Comparison of ENCODE assay signal across 22 cellular contexts in the genomic region with DNA sequence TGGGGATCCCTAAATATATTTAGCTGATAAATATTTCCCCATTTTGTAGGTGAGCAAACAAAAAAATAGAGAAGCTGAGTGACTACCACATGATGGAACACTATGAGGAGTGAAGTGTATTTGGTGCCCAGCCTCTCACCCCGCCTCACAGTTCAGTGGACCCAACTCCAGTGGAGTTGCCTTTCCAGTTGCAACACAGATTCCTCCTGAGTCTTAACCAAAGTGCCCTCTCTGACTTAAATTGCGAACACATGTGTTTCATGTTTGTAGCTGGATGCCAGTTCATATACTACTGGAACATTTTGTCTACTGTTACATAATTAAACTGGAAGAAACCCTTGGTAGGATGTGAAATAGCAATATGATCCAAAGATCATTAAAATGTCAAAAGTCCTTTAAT.
"Had no signal": no experiment of that assay in that cellular context is flagged by ENCODE, and none has a peak within 500 bp of the region (broad histone marks: within the 10 kb centered on the region; RNA-seq: fewer than 3 reads in every experiment).

No MANE protein-coding gene starts in this region.

- ATAC-seq: natural killer cell; right lobe of liver; stimulated activated naive B cell treated with anti-CD40 and anti-IgM and Interleukin-4, amounts not matched to agents 10 μg/mL and 1 μg/mL and 100 μg/mL, for 72 hours had no signal

- H3K27ac Mint-ChIP-seq: mesothelial cell of epicardium; naive B cell; natural killer cell; nephron progenitor cell; progenitor cell of endocrine pancreas; stimulated activated naive B cell treated with anti-CD40 and anti-IgM and Interleukin-4, amounts not matched to agents 10 μg/mL and 1 μg/mL and 100 μg/mL, for 72 hours; stimulated activated naive CD8-positive, alpha-beta T cell treated with anti-CD3 and anti-CD28 coated beads, Interleukin-15, Interleukin-2, amounts not matched to agents 100 ng/mL and 50 ng/mL, for 24 hours; type B pancreatic cell had no signal

- H3K36me3 ChIP-seq: left ventricle myocardium inferior, ovary, right atrium auricular region, right lobe of liver, tibial nerve, uterus had no signal

- H3K4me1 ChIP-seq: left ventricle myocardium inferior, right atrium auricular region, right lobe of liver, uterus had no signal

- H3K27ac ChIP-seq: left ventricle myocardium inferior, ovary, right atrium auricular region, right lobe of liver, skin epidermis, uterus had no signal

- DNase-seq: islet precursor cell; left ventricle myocardium inferior; mesendoderm; naive B cell; natural killer cell; nephron progenitor cell; ovary; right lobe of liver; stimulated activated CD4-positive, alpha-beta T cell treated with anti-CD3 and anti-CD28 coated beads, Interleukin-12 subunit alpha, Interleukin-12 subunit beta, amount 100 ng/mL, for 4 hours; stimulated activated CD4-positive, alpha-beta T cell treated with anti-CD3 and anti-CD28 coated beads, Interleukin-15, amount 100 ng/mL, for 24 hours; stimulated activated CD4-positive, alpha-beta T cell treated with anti-CD3 and anti-CD28 coated beads, Interleukin-2, amount 100 ng/mL, for 24 hours; stimulated activated CD4-positive, alpha-beta T cell treated with anti-CD3 and anti-CD28 coated beads, Interleukin-4, amount 100 ng/mL, for 1 hour; stimulated activated naive B cell treated with anti-CD40 and anti-IgM and Interleukin-4, amounts not matched to agents 10 μg/mL and 1 μg/mL and 100 μg/mL, for 72 hours; uterus had no signal

- H3K27me3 Mint-ChIP-seq: naive B cell; progenitor cell of endocrine pancreas; stimulated activated naive B cell treated with anti-CD40 and anti-IgM and Interleukin-4, amounts not matched to agents 10 μg/mL and 1 μg/mL and 100 μg/mL, for 72 hours; stimulated activated naive CD8-positive, alpha-beta T cell treated with anti-CD3 and anti-CD28 coated beads, Interleukin-15, Interleukin-2, amounts not matched to agents 100 ng/mL and 50 ng/mL, for 24 hours had no signal

- H3K27me3 ChIP-seq: ovary, right atrium auricular region, right lobe of liver, tibial nerve, uterus had no signal

- H3K4me1 Mint-ChIP-seq: mesothelial cell of epicardium; naive B cell; natural killer cell; nephron progenitor cell; stimulated activated naive B cell treated with anti-CD40 and anti-IgM and Interleukin-4, amounts not matched to agents 10 μg/mL and 1 μg/mL and 100 μg/mL, for 72 hours had no signal

- H3K4me3 ChIP-seq: left ventricle myocardium inferior, lung, ovary, right atrium auricular region, right lobe of liver, skin epidermis, tibial nerve, uterus had no signal

- H3K9me3 Mint-ChIP-seq: mesothelial cell of epicardium; nephron progenitor cell; stimulated activated naive B cell treated with anti-CD40 and anti-IgM and Interleukin-4, amounts not matched to agents 10 μg/mL and 1 μg/mL and 100 μg/mL, for 72 hours; stimulated activated naive CD8-positive, alpha-beta T cell treated with anti-CD3 and anti-CD28 coated beads, Interleukin-15, Interleukin-2, amounts not matched to agents 100 ng/mL and 50 ng/mL, for 24 hours; type B pancreatic cell had no signal

- H3K4me3 Mint-ChIP-seq: mesothelial cell of epicardium; naive B cell; natural killer cell; nephron progenitor cell; stimulated activated naive B cell treated with anti-CD40 and anti-IgM and Interleukin-4, amounts not matched to agents 10 μg/mL and 1 μg/mL and 100 μg/mL, for 72 hours; stimulated activated naive CD8-positive, alpha-beta T cell treated with anti-CD3 and anti-CD28 coated beads, Interleukin-15, Interleukin-2, amounts not matched to agents 100 ng/mL and 50 ng/mL, for 24 hours; type B pancreatic cell had no signal

- H3K36me3 Mint-ChIP-seq: mesothelial cell of epicardium; naive B cell; natural killer cell; stimulated activated naive B cell treated with anti-CD40 and anti-IgM and Interleukin-4, amounts not matched to agents 10 μg/mL and 1 μg/mL and 100 μg/mL, for 72 hours; type B pancreatic cell had no signal

- H3K9me3 ChIP-seq: left ventricle myocardium inferior, ovary, right atrium auricular region, right lobe of liver, tibial nerve, uterus had no signal
